21 cellular contexts compared by ENCODE assay signal in the genomic region with DNA sequence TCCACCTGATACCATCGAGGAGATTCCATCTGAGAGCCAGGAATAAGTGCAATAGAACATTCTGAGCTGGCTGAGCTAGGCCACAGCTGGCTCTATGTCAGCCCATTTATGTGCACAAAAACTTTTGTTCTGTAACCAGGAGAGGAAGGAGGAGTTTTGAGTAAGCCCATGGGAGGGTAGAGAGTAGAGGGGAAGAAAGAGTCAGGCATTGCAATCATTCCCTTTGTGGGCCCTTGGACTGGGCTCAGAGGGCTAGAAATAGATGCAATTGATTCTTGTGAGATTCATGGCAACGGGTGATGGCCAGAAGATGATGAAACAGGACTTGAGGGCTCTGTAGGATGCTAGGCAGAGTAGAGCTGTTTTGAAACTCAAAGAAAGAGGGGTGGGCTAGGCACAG.
A peak's percentile ranks its signal among the peaks of the same experiment; 100 is the strongest.
DNase-seq lines count a peak whose midpoint lies in the region; ATAC-seq, FAIRE-seq and TF ChIP-seq lines count a peak whose summit lies in the region.
"Had no signal": no experiment of that assay in that cellular context is flagged by ENCODE, and none has a peak within 500 bp of the region (broad histone marks: within the 10 kb centered on the region; RNA-seq: fewer than 3 reads in every experiment).

No MANE protein-coding gene starts in this region.

- H3K9me3 Mint-ChIP-seq in neural progenitor cell, result no peaks in the 10 kb centered on the region
- H3K9me3 Mint-ChIP-seq: CD14-positive monocyte had no signal

- H3K9ac ChIP-seq in neural progenitor cell, result no peak overlapping the region
- no peak overlapping the region for H3K9ac ChIP-seq in subcutaneous abdominal adipose tissue (ENCODE audit: low read length in 5 of 5)
- H3K9ac ChIP-seq: BLaER1, GM23248 had no signal

- peak overlapping the region; percentile 57 for H2AFZ ChIP-seq in neural progenitor cell (replicated peaks)
- H2AFZ ChIP-seq: GM23248 had no signal

- no peaks in the 10 kb centered on the region for H3K79me2 ChIP-seq in neural progenitor cell (ENCODE audit: low read depth)

- no peaks in the 10 kb centered on the region for H3K36me3 Mint-ChIP-seq in neural progenitor cell
- H3K36me3 Mint-ChIP-seq: CD14-positive monocyte; CD4-positive, alpha-beta memory T cell had no signal

- H3K4me1 Mint-ChIP-seq in neural progenitor cell, result no peaks in the 10 kb centered on the region
- H3K4me1 Mint-ChIP-seq: CD4-positive, alpha-beta memory T cell had no signal

- ATAC-seq in Right ventricle myocardium superior (ENCODE audit: poor library complexity) (no peak), HG02981 (IDR thresholded peaks at IDR 0.05; ENCODE audit: unreplicated experiment) (no peak)
- ATAC-seq: A549, GM12878, HepG2 had no signal

- no peak overlapping the region for H3K4me3 ChIP-seq in left ventricle myocardium inferior
- no peak overlapping the region for H3K4me3 ChIP-seq in fibroblast of the aortic adventitia (ENCODE audit: low read depth, low read length)
- no peak overlapping the region for H3K4me3 ChIP-seq in neural progenitor cell
- H3K4me3 ChIP-seq in subcutaneous abdominal adipose tissue (ENCODE audit: low read depth in 1 of 5, low read length in 5 of 5), result no peak overlapping the region
- H3K4me3 ChIP-seq: A549, BLaER1, GM12878, GM23248, HAP-1 had no signal

- no peaks in the 10 kb centered on the region for H3K27me3 Mint-ChIP-seq in neural progenitor cell (ENCODE audit: insufficient read depth, low read depth)

- FAIRE-seq in GM12891 (lab: Jason Lieb, UNC), result no peak
- FAIRE-seq: A549, GM12878, GM19239, HepG2 had no signal

- no peak for TF ChIP-seq POLR2A in GM12891 (IDR thresholded peaks at IDR 0.05; ENCODE audit: low read depth, low read length)

- H3F3A ChIP-seq in neural progenitor cell (ENCODE audit: low read depth), result no peaks in the 10 kb centered on the region

- peaks cover 3% of the 10 kb centered on the region for H3K9me3 ChIP-seq in left ventricle myocardium inferior (replicated peaks)
- H3K9me3 ChIP-seq in neural progenitor cell (ENCODE audit: low read depth), result no peaks in the 10 kb centered on the region
- no peaks in the 10 kb centered on the region for H3K9me3 ChIP-seq in subcutaneous abdominal adipose tissue (ENCODE audit: control insufficient read depth in 5 of 5, low read length in 5 of 5)
- H3K9me3 ChIP-seq: A549, BLaER1, HAP-1 had no signal

- no peak overlapping the region for H3K27ac ChIP-seq in left ventricle myocardium inferior (replicated peaks)
- H3K27ac ChIP-seq in neural progenitor cell, result no peak overlapping the region
- peak overlapping the region; percentile 41 for H3K27ac ChIP-seq in subcutaneous abdominal adipose tissue (ENCODE audit: low read depth, low read length)
- H3K27ac ChIP-seq: 22Rv1, A549, BLaER1, GM23248 had no signal

- intact Hi-C loops in Right ventricle myocardium superior (cut with DNase I), result no loop called here
- intact Hi-C loops in left ventricle myocardium inferior (cut with micrococcal nuclease), result no loop called here

- H4K20me1 ChIP-seq in neural progenitor cell (ENCODE audit: low read depth), result no peaks in the 10 kb centered on the region
- H4K20me1 ChIP-seq: BLaER1 had no signal

- no peak overlapping the region for H3K27ac Mint-ChIP-seq in neural progenitor cell
- H3K27ac Mint-ChIP-seq: CD4-positive, alpha-beta memory T cell had no signal

- no peaks in the 10 kb centered on the region for H3K36me3 ChIP-seq in left ventricle myocardium inferior
- no peaks in the 10 kb centered on the region for H3K36me3 ChIP-seq in neural progenitor cell
- no peaks in the 10 kb centered on the region for H3K36me3 ChIP-seq in subcutaneous abdominal adipose tissue (ENCODE audit: control insufficient read depth in 5 of 5, insufficient read depth in 5 of 5, low read length in 5 of 5)
- H3K36me3 ChIP-seq: BLaER1, HAP-1 had no signal

- DNase-seq in Right ventricle myocardium superior (peak; percentile 2), left ventricle myocardium inferior (no peak), fibroblast of the aortic adventitia (ENCODE audit: low read depth) (peak; percentile 44), neural progenitor cell (ENCODE audit: low spot score) (no peak), DMS53 treated with DMSO at 0.1 percent for 48 hours (lab: John Stamatoyannopoulos, UW; ENCODE audit: unreplicated experiment) (no peak), GM12891 (ENCODE audit: insufficient read length, low spot score) (no peak)
- DNase-seq: Calu3; CD4-positive, alpha-beta memory T cell; DND-41; EL; GM23248 had no signal

- H3K4me2 ChIP-seq in neural progenitor cell, result no peak overlapping the region
- H3K4me2 ChIP-seq: A549, BLaER1 had no signal

- no peak for TF ChIP-seq CTCF in left ventricle myocardium inferior (IDR thresholded peaks at IDR 0.05; ENCODE audit: borderline replicate concordance)
- TF ChIP-seq CTCF in fibroblast of the aortic adventitia (IDR thresholded peaks at IDR 0.05; ENCODE audit: insufficient read depth, low read length), result no peak
- no peak for TF ChIP-seq CTCF in neural progenitor cell (IDR thresholded peaks at IDR 0.05)

- H3K4me3 Mint-ChIP-seq in neural progenitor cell, result no peak overlapping the region
- H3K4me3 Mint-ChIP-seq: CD14-positive monocyte; CD4-positive, alpha-beta memory T cell had no signal

- peaks cover 19% of the 10 kb centered on the region for H3K4me1 ChIP-seq in left ventricle myocardium inferior
- no peaks in the 10 kb centered on the region for H3K4me1 ChIP-seq in neural progenitor cell
- H3K4me1 ChIP-seq in subcutaneous abdominal adipose tissue (ENCODE audit: control insufficient read depth in 5 of 5, insufficient read depth in 5 of 5, low read length in 5 of 5), result peaks cover 0 to 15% (median 13%) of the 10 kb centered on the region in 5 donors
- H3K4me1 ChIP-seq: BLaER1, HAP-1 had no signal

- H3K27me3 ChIP-seq in left ventricle myocardium inferior (ENCODE audit: low read depth) (no peaks in the 10 kb centered on the region), neural progenitor cell (no peaks in the 10 kb centered on the region), subcutaneous abdominal adipose tissue (ENCODE audit: control insufficient read depth in 5 of 5, insufficient read depth in 4 of 5, low read length in 5 of 5) (no peaks in the 10 kb centered on the region)
- H3K27me3 ChIP-seq: BLaER1 had no signal

TF ChIP-seq in GM12891, 5 proteins besides CTCF, POLR2A, EP300 and RAD21:
- TF ChIP-seq TAF1 (IDR thresholded peaks at IDR 0.05; ENCODE audit: low read depth, low read length), result no peak
- TF ChIP-seq PAX5 (IDR thresholded peaks at IDR 0.05; ENCODE audit: insufficient read depth, low read length, severe bottlenecking), result no peak
- TF ChIP-seq SPI1 (IDR thresholded peaks at IDR 0.05; ENCODE audit: low read depth, low read length), result no peak
- no peak for TF ChIP-seq POU2F2 (IDR thresholded peaks at IDR 0.05; ENCODE audit: low read depth, low read length)
- TF ChIP-seq POLR2AphosphoS5 (IDR thresholded peaks at IDR 0.05; ENCODE audit: low read depth, low read length), result no peak

Comparison
In these comparisons a context has a peak if more than half of its experiments do, and no peak if none do; other contexts are left out.
1. DNase-seq: peak in Right ventricle myocardium superior (single experiment) and fibroblast of the aortic adventitia (single experiment); none in left ventricle myocardium inferior (single experiment), neural progenitor cell (single experiment), DMS53 treated with DMSO at 0.1 percent for 48 hours (single experiment) and GM12891 (single experiment).